24 cellular contexts compared by ENCODE assay signal in genomic region chr13:94544922-94545321, GRCh38.
"Had no signal": no experiment of that assay in that cellular context is flagged by ENCODE, and none has a peak within 500 bp of the region (broad histone marks: within the 10 kb centered on the region; RNA-seq: fewer than 3 reads in every experiment).

No MANE protein-coding gene starts in this region.

- H3K4me3 Mint-ChIP-seq: dendritic cell treated with granulocyte-macrophage colony-stimulating factor and Interleukin-4, amounts not matched to agents 40 ng/mL and 50 ng/mL, for 4 days; effector memory CD8-positive, alpha-beta T cell had no signal

- H3K4me1 ChIP-seq: foreskin keratinocyte had no signal

- H3K9me3 ChIP-seq: colonic mucosa, esophagus muscularis mucosa, esophagus squamous epithelium, gastrocnemius medialis, gastroesophageal sphincter, heart left ventricle, heart right ventricle had no signal

- H3K36me3 ChIP-seq: colonic mucosa, esophagus muscularis mucosa, esophagus squamous epithelium, gastrocnemius medialis, gastroesophageal sphincter, heart left ventricle, heart right ventricle had no signal

- DNase-seq: colonic mucosa; cortex of kidney; dermis blood vessel endothelial cell; dorsolateral prefrontal cortex; effector CD4-positive, alpha-beta T cell; effector CD8-positive, alpha-beta T cell; effector memory CD4-positive, alpha-beta T cell; effector memory CD8-positive, alpha-beta T cell; erythroblast; esophagus squamous epithelium; foreskin fibroblast; foreskin keratinocyte; foreskin melanocyte; gastrocnemius medialis; glutamatergic neuron; head of caudate nucleus; heart left ventricle; heart right ventricle had no signal

- H3K27me3 ChIP-seq: colonic mucosa, dorsolateral prefrontal cortex, esophagus muscularis mucosa, esophagus squamous epithelium, foreskin keratinocyte, gastrocnemius medialis, gastroesophageal sphincter, heart left ventricle, heart right ventricle had no signal

- ATAC-seq: effector memory CD8-positive, alpha-beta T cell; esophagus mucosa; foreskin keratinocyte; gastrocnemius medialis; gastroesophageal sphincter; heart left ventricle; heart right ventricle had no signal

- H3K27ac Mint-ChIP-seq: dendritic cell treated with granulocyte-macrophage colony-stimulating factor and Interleukin-4, amounts not matched to agents 40 ng/mL and 50 ng/mL, for 4 days; effector memory CD8-positive, alpha-beta T cell had no signal

- H3K27ac ChIP-seq: colonic mucosa, coronary artery, dorsolateral prefrontal cortex, epithelial cell of prostate, esophagus muscularis mucosa, esophagus squamous epithelium, foreskin keratinocyte, gastrocnemius medialis, gastroesophageal sphincter, heart left ventricle, heart right ventricle had no signal

- H3K4me3 ChIP-seq: colonic mucosa, coronary artery, dorsolateral prefrontal cortex, esophagus muscularis mucosa, esophagus squamous epithelium, gastrocnemius medialis, gastroesophageal sphincter, heart left ventricle, heart right ventricle had no signal

- H3K9me3 Mint-ChIP-seq: dendritic cell treated with granulocyte-macrophage colony-stimulating factor and Interleukin-4, amounts not matched to agents 40 ng/mL and 50 ng/mL, for 4 days had no signal
